11 cellular contexts compared by ENCODE assay signal in the genomic region with DNA sequence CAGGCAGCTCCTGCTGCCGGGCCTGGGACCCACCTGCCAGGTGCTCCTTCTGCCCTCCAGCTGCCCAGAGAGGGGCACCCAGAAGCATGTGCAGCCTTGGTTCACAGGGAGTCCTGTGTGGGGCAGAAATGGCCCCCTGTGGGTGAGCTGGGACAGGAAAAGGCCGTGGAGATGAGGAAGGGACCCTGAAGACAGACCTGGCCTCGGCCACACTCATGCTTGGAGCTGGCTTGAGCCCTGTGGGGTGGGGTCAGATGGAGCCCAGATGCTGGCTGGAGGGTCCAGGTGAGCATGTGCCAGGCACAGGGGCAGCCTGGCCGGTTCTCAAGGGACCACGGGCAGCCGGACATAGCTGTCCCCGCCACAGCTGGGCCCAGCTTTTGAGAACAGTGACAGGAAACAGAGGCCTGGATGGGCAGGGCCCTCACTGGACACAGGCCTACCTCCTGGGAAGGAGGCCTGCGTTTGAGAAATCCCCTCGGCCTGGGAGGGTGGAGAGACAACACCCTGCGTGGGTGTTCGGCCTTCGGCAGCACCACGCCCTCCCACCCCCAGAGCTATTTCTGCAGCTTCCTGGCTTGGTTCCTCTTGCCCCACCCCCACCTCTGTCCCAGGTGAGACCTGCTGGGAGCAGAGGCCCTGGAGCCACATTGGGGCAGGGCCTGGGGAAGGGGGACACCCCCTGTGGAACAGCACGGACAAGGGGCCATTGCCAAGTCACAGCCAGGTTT.
A peak's percentile ranks its signal among the peaks of the same experiment; 100 is the strongest.
DNase-seq lines count a peak whose midpoint lies in the region; ATAC-seq and TF ChIP-seq lines count a peak whose summit lies in the region.
"Had no signal": no experiment of that assay in that cellular context is flagged by ENCODE, and none has a peak within 500 bp of the region (broad histone marks: within the 10 kb centered on the region; RNA-seq: fewer than 3 reads in every experiment).

No MANE protein-coding gene starts in this region.

- peak overlapping the region; percentile 21 for H3K4me3 Mint-ChIP-seq in memory B cell
- H3K4me3 Mint-ChIP-seq: CD14-positive monocyte had no signal

- peak overlapping the region; percentile 81 to 96 (median 91) for H3K4me2 ChIP-seq in BLaER1 treated with 17β-estradiol and CSF1 and Interleukin-3, amounts not matched to agents 10 nM and 100 nM

- DNase-seq in body of pancreas (peak in 1 of 4 donors; percentile 10), memory B cell (ENCODE audit: low spot score in 2 of 2) (peak in 1 of 2 donors; percentile 36), amygdala (lab: John Stamatoyannopoulos, UW) (no peak), pons (ENCODE audit: low spot score) (no peak), NCI-H2081 (lab: John Stamatoyannopoulos, UW) (no peak)
- DNase-seq: Kasumi-1 had no signal

- H3K27ac ChIP-seq in BLaER1 treated with 17β-estradiol and CSF1 and Interleukin-3, amounts not matched to agents 10 nM and 100 nM, result peak overlapping the region; percentile 38 to 79 (median 69); a peak in 21 of 22 replicates
- H3K27ac ChIP-seq in body of pancreas, result peak overlapping the region in 1 of 4 donors; percentile 0
- H3K27ac ChIP-seq: pancreas had no signal

- H3K9ac ChIP-seq in BLaER1 treated with 17β-estradiol and CSF1 and Interleukin-3, amounts not matched to agents 10 nM and 100 nM, result peak overlapping the region; percentile 38 to 70 (median 64); a peak in 21 of 22 replicates

- no peaks in the 10 kb centered on the region for H4K20me1 ChIP-seq in BLaER1 treated with 17β-estradiol and CSF1 and Interleukin-3, amounts not matched to agents 10 nM and 100 nM

- peaks cover 0 to 14% (median 0%) of the 10 kb centered on the region in 11 experiments; a peak in 9 of 22 replicates for H3K27me3 ChIP-seq in BLaER1 treated with 17β-estradiol and CSF1 and Interleukin-3, amounts not matched to agents 10 nM and 100 nM
- H3K27me3 ChIP-seq in body of pancreas, result no peaks in the 10 kb centered on the region
- H3K27me3 ChIP-seq: pancreas had no signal

- no peak for TF ChIP-seq POLR2A in body of pancreas (IDR thresholded peaks at IDR 0.05)

- no peaks in the 10 kb centered on the region for H3K36me3 ChIP-seq in BLaER1 treated with 17β-estradiol and CSF1 and Interleukin-3, amounts not matched to agents 10 nM and 100 nM
- H3K36me3 ChIP-seq in body of pancreas (replicated peaks in 1 of 2; ENCODE audit: insufficient read depth in 1 of 2, low read depth in 2 of 2), result no peaks in the 10 kb centered on the region
- H3K36me3 ChIP-seq: pancreas had no signal

- H3K9me3 Mint-ChIP-seq in memory B cell, result no peaks in the 10 kb centered on the region

- no peaks in the 10 kb centered on the region for H3K27me3 Mint-ChIP-seq in memory B cell

- peak overlapping the region; percentile 84 for H3K27ac Mint-ChIP-seq in memory B cell

- no peak for TF ChIP-seq CTCF in body of pancreas (IDR thresholded peaks at IDR 0.05)

- peaks cover 79 to 92% (median 85%) of the 10 kb centered on the region in 10 experiments for H3K4me1 ChIP-seq in BLaER1 treated with 17β-estradiol and CSF1 and Interleukin-3, amounts not matched to agents 10 nM and 100 nM
- H3K4me1 ChIP-seq in body of pancreas, result peaks cover 12% of the 10 kb centered on the region

- H3K36me3 Mint-ChIP-seq in memory B cell, result no peaks in the 10 kb centered on the region
- H3K36me3 Mint-ChIP-seq: CD14-positive monocyte had no signal

- H3K9me3 ChIP-seq in BLaER1 treated with 17β-estradiol and CSF1 and Interleukin-3, amounts not matched to agents 10 nM and 100 nM (replicated peaks in 1 of 11), result no peaks in the 10 kb centered on the region
- no peaks in the 10 kb centered on the region for H3K9me3 ChIP-seq in body of pancreas
- H3K9me3 ChIP-seq: pancreas had no signal

- 25 to 44% methylated on average over 4 to 14 of the region's 14 CpGs for WGBS in body of pancreas, 2 donors

- ATAC-seq in GM21723 (IDR thresholded peaks at IDR 0.05; ENCODE audit: unreplicated experiment) (peak; percentile 60), body of pancreas (peak; percentile 25), memory B cell (ENCODE audit: low read depth) (peak; percentile 75), GM19455 (IDR thresholded peaks at IDR 0.05; ENCODE audit: unreplicated experiment) (no peak)

- H3K4me3 ChIP-seq in BLaER1 treated with 17β-estradiol and CSF1 and Interleukin-3, amounts not matched to agents 10 nM and 100 nM, result peak overlapping the region in 3 of 10 experiments; percentile 1 to 17 (median 7); a peak in 1 of 20 replicates
- H3K4me3 ChIP-seq in body of pancreas, result no peak overlapping the region
- H3K4me3 ChIP-seq: pancreas had no signal

- H3K4me1 Mint-ChIP-seq in memory B cell, result peaks cover 33% of the 10 kb centered on the region

- intact Hi-C loops in body of pancreas (cut with DNase I), result no loop called here
